ENCODE assay signal across 15 cellular contexts in genomic region chr11:11044137-11044855, GRCh38.
"Had no signal": no experiment of that assay in that cellular context is flagged by ENCODE, and none has a peak within 500 bp of the region (broad histone marks: within the 10 kb centered on the region; RNA-seq: fewer than 3 reads in every experiment).

No MANE protein-coding gene starts in this region.

- H3K27me3 Mint-ChIP-seq: activated CD8-positive, alpha-beta T cell treated with anti-CD3 and anti-CD28 coated beads for 36 hours; activated T-cell treated with anti-CD3 and anti-CD28 coated beads, Interleukin-2, amount 50 U/mL, for 24 hours had no signal

- H3K4me3 Mint-ChIP-seq: activated CD4-positive, alpha-beta T cell treated with anti-CD3 and anti-CD28 coated beads, Interleukin-2, amount 10 ng/mL, durations not matched to agents 24 days and 14 days; activated CD8-positive, alpha-beta T cell treated with anti-CD3 and anti-CD28 coated beads for 36 hours; activated T-cell treated with anti-CD3 and anti-CD28 coated beads, Interleukin-2, amount 50 U/mL, for 24 hours; natural killer cell treated with Interleukin-12 subunit alpha and Interleukin-12 subunit beta and Interleukin-15 and Interleukin-18, amount 100 ng/mL, for 72 hours had no signal

- H3K9me3 Mint-ChIP-seq: activated CD4-positive, alpha-beta T cell treated with anti-CD3 and anti-CD28 coated beads, Interleukin-2, amount 10 ng/mL, durations not matched to agents 24 days and 14 days; activated CD8-positive, alpha-beta T cell treated with anti-CD3 and anti-CD28 coated beads for 36 hours; activated T-cell treated with anti-CD3 and anti-CD28 coated beads, Interleukin-2, amount 50 U/mL, for 24 hours; activated T-helper 2 cell treated with anti-CD3 and anti-CD28 coated beads, Interferon-gamma antibody, Interleukin-2, Interleukin-4, amounts not matched to agents 10 μg/mL and 5 μg/mL and 100 μg/mL, durations not matched to agents 14 hours and 24 hours and 36 hours; natural killer cell treated with Interleukin-12 subunit alpha and Interleukin-12 subunit beta and Interleukin-15 and Interleukin-18, amount 100 ng/mL, for 72 hours had no signal

- H3K4me1 Mint-ChIP-seq: activated CD4-positive, alpha-beta T cell treated with anti-CD3 and anti-CD28 coated beads, Interleukin-2, amount 10 ng/mL, durations not matched to agents 24 days and 14 days had no signal

- ATAC-seq: activated CD8-positive, alpha-beta T cell treated with anti-CD3 and anti-CD28 coated beads for 36 hours had no signal

- H3K36me3 Mint-ChIP-seq: natural killer cell treated with Interleukin-12 subunit alpha and Interleukin-12 subunit beta and Interleukin-15 and Interleukin-18, amount 100 ng/mL, for 72 hours had no signal

- DNase-seq: activated CD4-positive, alpha-beta T cell treated with anti-CD3 and anti-CD28 coated beads, Interleukin-2, amount 10 ng/mL, durations not matched to agents 24 days and 14 days; activated CD8-positive, alpha-beta T cell treated with anti-CD3 and anti-CD28 coated beads for 36 hours; activated naive CD4-positive, alpha-beta T cell treated with Interleukin-2 at 50 U/mL for 16 hours; activated T-cell treated with anti-CD3 and anti-CD28 coated beads, Interleukin-2, amount 50 U/mL, for 24 hours; brain microvascular endothelial cell; central memory CD4-positive, alpha-beta T cell; effector CD4-positive, alpha-beta T cell; mesendoderm; stimulated activated CD4-positive, alpha-beta T cell treated with anti-CD3 and anti-CD28 coated beads, Interleukin-12 subunit alpha, Interleukin-12 subunit beta, amount 100 ng/mL, for 4 hours; stimulated activated CD4-positive, alpha-beta T cell treated with anti-CD3 and anti-CD28 coated beads, Interleukin-1b, Interleukin-23, amount 100 ng/mL, for 48 hours; stimulated activated CD8-positive, alpha-beta memory T cell treated with anti-CD3 and anti-CD28 coated beads, Interleukin-4, amount 100 ng/mL, for 48 hours; stimulated activated naive CD4-positive, alpha-beta T cell treated with Interleukin-2 at 50 U/mL for 16 hours; thyroid gland had no signal

- H3K27ac Mint-ChIP-seq: activated CD4-positive, alpha-beta T cell treated with anti-CD3 and anti-CD28 coated beads, Interleukin-2, amount 10 ng/mL, durations not matched to agents 24 days and 14 days; activated CD8-positive, alpha-beta T cell treated with anti-CD3 and anti-CD28 coated beads for 36 hours; activated T-cell treated with anti-CD3 and anti-CD28 coated beads, Interleukin-2, amount 50 U/mL, for 24 hours; activated T-helper 2 cell treated with anti-CD3 and anti-CD28 coated beads, Interferon-gamma antibody, Interleukin-2, Interleukin-4, amounts not matched to agents 10 μg/mL and 5 μg/mL and 100 μg/mL, durations not matched to agents 14 hours and 24 hours and 36 hours; natural killer cell treated with Interleukin-12 subunit alpha and Interleukin-12 subunit beta and Interleukin-15 and Interleukin-18, amount 100 ng/mL, for 72 hours had no signal
